Comparison of ENCODE assay signal across 1 cellular context in genomic region chr10:6411424-6411823, GRCh38.
TF ChIP-seq lines count a peak whose summit lies in the region.

No MANE protein-coding gene starts in this region.

TF ChIP-seq in GM23338, 12 proteins besides CTCF, POLR2A, EP300 and RAD21 (continued from another document):
- TF ChIP-seq ZNF462 (CRISPR knock-in tag; IDR thresholded peaks at IDR 0.05) = no peak
